34 cellular contexts compared by ENCODE assay signal in genomic region chr4:109275346-109275745, GRCh38. TPM values are rescaled to one million over a fixed set of nuclear protein-coding genes. Genes with fewer than 3 reads are reported as not detected.
"Had no signal": no experiment of that assay in that cellular context is flagged by ENCODE, and none has a peak within 500 bp of the region (broad histone marks: within the 10 kb centered on the region; RNA-seq: fewer than 3 reads in every experiment).

No MANE protein-coding gene starts in this region.

- H3K79me2 ChIP-seq: hepatocyte had no signal

- H3K4me1 Mint-ChIP-seq: activated B cell treated with CpG ODN at 0.5 μM for 24 hours; activated naive CD4-positive, alpha-beta T cell treated with anti-CD3 and anti-CD28 coated beads, Interleukin-2, amount 50 U/mL, for 24 hours had no signal

- H3K4me1 ChIP-seq: adrenal gland, body of pancreas, colonic mucosa, esophagus muscularis mucosa, foreskin keratinocyte, gastroesophageal sphincter had no signal

- ATAC-seq: activated CD4-positive, CD25-positive, alpha-beta regulatory T cell treated with anti-CD3 and anti-CD28 coated beads, Interleukin-2, amount 50 U/mL, for 24 hours; activated CD8-positive, alpha-beta memory T cell treated with anti-CD3 and anti-CD28 coated beads, Interleukin-2, amount 10 ng/mL, durations not matched to agents 7 days and 5 days; activated CD8-positive, alpha-beta T cell treated with anti-CD3 and anti-CD28 coated beads, Interleukin-2, amount 10 ng/mL, durations not matched to agents 7 days and 5 days; activated naive CD8-positive, alpha-beta T cell treated with anti-CD3 and anti-CD28 coated beads, Interleukin-2, amount 50 U/mL, for 24 hours; body of pancreas; foreskin keratinocyte; gastroesophageal sphincter; heart right ventricle had no signal

- H3K4me3 ChIP-seq: adrenal gland, body of pancreas, colonic mucosa, esophagus muscularis mucosa, gastroesophageal sphincter, heart right ventricle, hepatocyte had no signal

- H3K4me3 Mint-ChIP-seq: activated B cell treated with CpG ODN at 0.5 μM for 24 hours; activated CD4-positive, alpha-beta memory T cell treated with anti-CD3 and anti-CD28 coated beads for 36 hours; activated CD8-positive, alpha-beta memory T cell treated with anti-CD3 and anti-CD28 coated beads, Interleukin-2, amount 10 ng/mL, durations not matched to agents 7 days and 5 days; activated CD8-positive, alpha-beta T cell treated with anti-CD3 and anti-CD28 coated beads, Interleukin-2, amount 10 ng/mL, durations not matched to agents 7 days and 5 days; activated naive CD4-positive, alpha-beta T cell treated with anti-CD3 and anti-CD28 coated beads for 36 hours; activated naive CD4-positive, alpha-beta T cell treated with anti-CD3 and anti-CD28 coated beads, Interleukin-2, amount 50 U/mL, for 24 hours; activated naive CD8-positive, alpha-beta T cell treated with anti-CD3 and anti-CD28 coated beads for 36 hours; activated naive CD8-positive, alpha-beta T cell treated with anti-CD3 and anti-CD28 coated beads, Interleukin-2, amount 50 U/mL, for 24 hours; activated T-helper 1 cell treated with anti-CD3 and anti-CD28 coated beads, Interleukin-12 subunit alpha, Interleukin-12 subunit beta, Interleukin-2, Interleukin-4 antibody, amounts not matched to agents 30 ng/mL and 10 ng/mL and 1 ng/mL, durations not matched to agents 14 hours and 24 hours and 36 hours; T-helper 1 cell treated with Interleukin-12 subunit alpha and Interleukin-12 subunit beta and Interleukin-4 antibody, amounts not matched to agents 30 μg/mL and 1 μg/mL, for 36 hours; T-helper 2 cell treated with Interferon-gamma antibody and Interleukin-4, amounts not matched to agents 5 μg/mL and 100 μg/mL, for 36 hours had no signal

- H3K4me2 ChIP-seq: hepatocyte had no signal

- H3K36me3 ChIP-seq: adrenal gland, colonic mucosa, esophagus muscularis mucosa, gastroesophageal sphincter, heart right ventricle, WERI-Rb-1 had no signal

- H3K27ac Mint-ChIP-seq: activated B cell treated with CpG ODN at 0.5 μM for 24 hours; activated CD4-positive, alpha-beta memory T cell treated with anti-CD3 and anti-CD28 coated beads for 36 hours; activated CD8-positive, alpha-beta memory T cell treated with anti-CD3 and anti-CD28 coated beads, Interleukin-2, amount 10 ng/mL, durations not matched to agents 7 days and 5 days; activated CD8-positive, alpha-beta T cell treated with anti-CD3 and anti-CD28 coated beads, Interleukin-2, amount 10 ng/mL, durations not matched to agents 7 days and 5 days; activated naive CD4-positive, alpha-beta T cell treated with anti-CD3 and anti-CD28 coated beads for 36 hours; activated naive CD4-positive, alpha-beta T cell treated with anti-CD3 and anti-CD28 coated beads, Interleukin-2, amount 50 U/mL, for 24 hours; activated naive CD8-positive, alpha-beta T cell treated with anti-CD3 and anti-CD28 coated beads for 36 hours; activated naive CD8-positive, alpha-beta T cell treated with anti-CD3 and anti-CD28 coated beads, Interleukin-2, amount 50 U/mL, for 24 hours; activated T-helper 1 cell treated with anti-CD3 and anti-CD28 coated beads, Interleukin-12 subunit alpha, Interleukin-12 subunit beta, Interleukin-2, Interleukin-4 antibody, amounts not matched to agents 30 ng/mL and 10 ng/mL and 1 ng/mL, durations not matched to agents 14 hours and 24 hours and 36 hours; activated T-helper 2 cell treated with anti-CD3 and anti-CD28 coated beads, Interferon-gamma antibody, Interleukin-2, Interleukin-4, amounts not matched to agents 10 μg/mL and 5 μg/mL and 100 μg/mL, durations not matched to agents 14 hours and 24 hours and 36 hours; T-helper 1 cell treated with Interleukin-12 subunit alpha and Interleukin-12 subunit beta and Interleukin-4 antibody, amounts not matched to agents 30 μg/mL and 1 μg/mL, for 36 hours; T-helper 2 cell treated with Interferon-gamma antibody and Interleukin-4, amounts not matched to agents 5 μg/mL and 100 μg/mL, for 36 hours had no signal

- DNase-seq: activated B cell treated with CpG ODN at 0.5 μM for 24 hours; activated CD4-positive, alpha-beta memory T cell treated with anti-CD3 and anti-CD28 coated beads for 36 hours; activated CD4-positive, alpha-beta T cell treated with anti-CD3 and anti-CD28 coated beads for 48 hours; activated CD8-positive, alpha-beta memory T cell treated with anti-CD3 and anti-CD28 coated beads, Interleukin-2, amount 10 ng/mL, durations not matched to agents 7 days and 5 days; activated CD8-positive, alpha-beta memory T cell treated with anti-CD3 and anti-CD28 coated beads, Interleukin-2, amount 50 U/mL, for 4 hours; activated CD8-positive, alpha-beta T cell treated with anti-CD3 and anti-CD28 coated beads, Interleukin-2, amount 10 ng/mL, durations not matched to agents 7 days and 5 days; activated effector memory CD4-positive, alpha-beta T cell treated with anti-CD3 and anti-CD28 coated beads, Interleukin-2, amount 50 U/mL, for 16 hours; activated naive CD4-positive, alpha-beta T cell treated with anti-CD3 and anti-CD28 coated beads for 36 hours; activated naive CD8-positive, alpha-beta T cell treated with anti-CD3 and anti-CD28 coated beads for 36 hours; activated naive CD8-positive, alpha-beta T cell treated with anti-CD3 and anti-CD28 coated beads, Interleukin-2, amount 50 U/mL, for 24 hours; activated T-cell treated with anti-CD3 and anti-CD28 coated beads, Interleukin-2, amount 50 U/mL, for 1 hour; activated T-cell treated with anti-CD3 and anti-CD28 coated beads, Interleukin-2, amount 50 U/mL, for 48 hours; adrenal gland; amygdala; aorta; body of pancreas; caudate nucleus; colonic mucosa; effector memory CD4-positive, alpha-beta T cell; erythroblast; foreskin keratinocyte; heart right ventricle; T1000 had no signal

- H3K9me3 ChIP-seq: adrenal gland, body of pancreas, colonic mucosa, esophagus muscularis mucosa, gastroesophageal sphincter, heart right ventricle had no signal

- H3K27ac ChIP-seq: adrenal gland, body of pancreas, colonic mucosa, esophagus muscularis mucosa, foreskin keratinocyte, gastroesophageal sphincter, heart right ventricle, hepatocyte, WERI-Rb-1 had no signal

- H2AFZ ChIP-seq: hepatocyte had no signal

- H3K27me3 ChIP-seq: adrenal gland, body of pancreas, colonic mucosa, esophagus muscularis mucosa, gastroesophageal sphincter, heart right ventricle, hepatocyte had no signal

- H3K9me3 Mint-ChIP-seq: activated B cell treated with CpG ODN at 0.5 μM for 24 hours; activated CD4-positive, alpha-beta memory T cell treated with anti-CD3 and anti-CD28 coated beads for 36 hours; activated naive CD4-positive, alpha-beta T cell treated with anti-CD3 and anti-CD28 coated beads for 36 hours; activated naive CD4-positive, alpha-beta T cell treated with anti-CD3 and anti-CD28 coated beads, Interleukin-2, amount 50 U/mL, for 24 hours; activated naive CD8-positive, alpha-beta T cell treated with anti-CD3 and anti-CD28 coated beads for 36 hours; activated naive CD8-positive, alpha-beta T cell treated with anti-CD3 and anti-CD28 coated beads, Interleukin-2, amount 50 U/mL, for 24 hours; activated T-helper 2 cell treated with anti-CD3 and anti-CD28 coated beads, Interferon-gamma antibody, Interleukin-2, Interleukin-4, amounts not matched to agents 10 μg/mL and 5 μg/mL and 100 μg/mL, durations not matched to agents 14 hours and 24 hours and 36 hours; T-helper 1 cell treated with Interleukin-12 subunit alpha and Interleukin-12 subunit beta and Interleukin-4 antibody, amounts not matched to agents 30 μg/mL and 1 μg/mL, for 36 hours; T-helper 2 cell treated with Interferon-gamma antibody and Interleukin-4, amounts not matched to agents 5 μg/mL and 100 μg/mL, for 36 hours had no signal

- H3K36me3 Mint-ChIP-seq: activated CD4-positive, alpha-beta memory T cell treated with anti-CD3 and anti-CD28 coated beads for 36 hours; activated CD8-positive, alpha-beta memory T cell treated with anti-CD3 and anti-CD28 coated beads, Interleukin-2, amount 10 ng/mL, durations not matched to agents 7 days and 5 days; activated naive CD4-positive, alpha-beta T cell treated with anti-CD3 and anti-CD28 coated beads, Interleukin-2, amount 50 U/mL, for 24 hours; activated naive CD8-positive, alpha-beta T cell treated with anti-CD3 and anti-CD28 coated beads for 36 hours had no signal

RNA-seq across cellular contexts. Expression of gene COL25A1, which starts 27.1 kb away (rescaled TPM):
- total RNA-seq: activated B cell treated with CpG ODN at 0.5 μM for 24 hours; activated CD4-positive, alpha-beta memory T cell treated with anti-CD3 and anti-CD28 coated beads for 36 hours; activated CD8-positive, alpha-beta memory T cell treated with anti-CD3 and anti-CD28 coated beads for 36 hours; activated CD8-positive, alpha-beta memory T cell treated with anti-CD3 and anti-CD28 coated beads, Interleukin-2, amount 10 ng/mL, durations not matched to agents 7 days and 5 days; activated CD8-positive, alpha-beta T cell treated with anti-CD3 and anti-CD28 coated beads, Interleukin-2, amount 10 ng/mL, durations not matched to agents 7 days and 5 days; activated naive CD4-positive, alpha-beta T cell treated with anti-CD3 and anti-CD28 coated beads for 36 hours; activated T-helper 1 cell treated with anti-CD3 and anti-CD28 coated beads, Interleukin-12 subunit alpha, Interleukin-12 subunit beta, Interleukin-2, Interleukin-4 antibody, amounts not matched to agents 30 ng/mL and 10 ng/mL and 1 ng/mL, durations not matched to agents 14 hours and 24 hours and 36 hours; activated T-helper 2 cell treated with anti-CD3 and anti-CD28 coated beads, Interferon-gamma antibody, Interleukin-2, Interleukin-4, amounts not matched to agents 10 μg/mL and 5 μg/mL and 100 μg/mL, durations not matched to agents 14 hours and 24 hours and 36 hours; foreskin keratinocyte had no signal
- polyA plus RNA-seq: foreskin keratinocyte had no signal
